1 cellular context compared by ENCODE assay signal in genomic region chr20:35771689-35772562, GRCh38.
TF ChIP-seq lines count a peak whose summit lies in the region.

TSS of gene PHF20 (plus strand) at chr20:35772015. CDS start at chr20:35801523, 29,508 bp downstream.

TF ChIP-seq in HepG2, 621 proteins besides CTCF, POLR2A, EP300 and RAD21 (continued from another document and continues in another):
- TF ChIP-seq ZNF318 (CRISPR knock-in tag; IDR thresholded peaks at IDR 0.05) (peak; percentile 92; the same call in 1 of the 2 replicates), ZNF33B (CRISPR knock-in tag; IDR thresholded peaks at IDR 0.05) (peak; percentile 99), CEBPG (CRISPR knock-in tag; IDR thresholded peaks at IDR 0.05) (peak; percentile 58), ZBTB21 (CRISPR knock-in tag; IDR thresholded peaks at IDR 0.05) (peak; percentile 90), KLF15 (CRISPR knock-in tag; IDR thresholded peaks at IDR 0.05; ENCODE audit: borderline replicate concordance) (no peak; the same call in 1 of the 2 replicates), ZNF512 (CRISPR knock-in tag; IDR thresholded peaks at IDR 0.05) (peak; percentile 89; the same call in 1 of the 2 replicates), ZNF124 (CRISPR knock-in tag; IDR thresholded peaks at IDR 0.05) (peak; percentile 93), ZNF44 (CRISPR knock-in tag; IDR thresholded peaks at IDR 0.05) (peak; percentile 88; the same call in 1 of the 2 replicates), ZNF781 (CRISPR knock-in tag; IDR thresholded peaks at IDR 0.05; ENCODE audit: borderline replicate concordance, not compliant biosample characterization) (peak; percentile 98), NR3C1 (CRISPR knock-in tag; IDR thresholded peaks at IDR 0.05) (no peak), ZNF383 (CRISPR knock-in tag; IDR thresholded peaks at IDR 0.05; ENCODE audit: borderline replicate concordance) (no peak), MAZ (IDR thresholded peaks at IDR 0.05; ENCODE audit: borderline replicate concordance, low read depth, low read length) (peak; percentile 44; the same call in 1 of the 2 replicates), MAZ (CRISPR knock-in tag; IDR thresholded peaks at IDR 0.05; ENCODE audit: low read depth) (peak; percentile 82), TRIM24 (CRISPR knock-in tag; IDR thresholded peaks at IDR 0.05) (no peak), ZBTB44 (CRISPR knock-in tag; IDR thresholded peaks at IDR 0.05) (peak; percentile 89), ZSCAN22 (CRISPR knock-in tag; IDR thresholded peaks at IDR 0.05) (no peak), JDP2 (CRISPR knock-in tag; IDR thresholded peaks at IDR 0.05; ENCODE audit: borderline replicate concordance) (peak; percentile 96), AHR (CRISPR knock-in tag; IDR thresholded peaks at IDR 0.05) (peak; percentile 97), PHF8 (CRISPR knock-in tag; IDR thresholded peaks at IDR 0.05) (peak; percentile 75), JUND (CRISPR knock-in tag; IDR thresholded peaks at IDR 0.05) (peak; percentile 81), NONO (IDR thresholded peaks at IDR 0.05) (no peak), NONO (CRISPR knock-in tag; conservative IDR thresholded peaks at IDR 0.05) (peak; percentile 96), CHCHD3 (CRISPR knock-in tag; IDR thresholded peaks at IDR 0.05) (peak; percentile 61; the same call in 1 of the 2 replicates), ZNF780A (CRISPR knock-in tag; IDR thresholded peaks at IDR 0.05) (peak; percentile 92; the same call in 1 of the 2 replicates), ZNF367 (CRISPR knock-in tag; IDR thresholded peaks at IDR 0.05; ENCODE audit: borderline replicate concordance) (peak; percentile 92; the same call in 1 of the 2 replicates), TAF1 (CRISPR knock-in tag; IDR thresholded peaks at IDR 0.05) (peak; percentile 48), ZNF18 (CRISPR knock-in tag; IDR thresholded peaks at IDR 0.05; ENCODE audit: insufficient replicate concordance) (peak; percentile 24), ZSCAN25 (CRISPR knock-in tag; IDR thresholded peaks at IDR 0.05) (peak; percentile 87), ATRX (CRISPR knock-in tag; IDR thresholded peaks at IDR 0.05; ENCODE audit: borderline replicate concordance) (0 out of 2 replicates have a peak, but pooled peaks have one; percentile 84), ZNF501 (CRISPR knock-in tag; IDR thresholded peaks at IDR 0.05) (no peak), ZNF562 (CRISPR knock-in tag; IDR thresholded peaks at IDR 0.05; ENCODE audit: borderline replicate concordance) (peak; percentile 91; the same call in 1 of the 2 replicates), KDM2A (CRISPR knock-in tag; IDR thresholded peaks at IDR 0.05; ENCODE audit: borderline replicate concordance, low read depth) (peak; percentile 78; the same call in 1 of the 2 replicates), ZNF615 (CRISPR knock-in tag; IDR thresholded peaks at IDR 0.05; ENCODE audit: borderline replicate concordance) (0 out of 2 replicates have a peak, but pooled peaks have one; percentile 59), SNRNP70 (IDR thresholded peaks at IDR 0.05; ENCODE audit: low read depth, low read length) (no peak), ASH2L (IDR thresholded peaks at IDR 0.05; ENCODE audit: insufficient read length, low read depth, low read length) (peak; percentile 79), POLR2AphosphoS2 (IDR thresholded peaks at IDR 0.05; ENCODE audit: low read depth, low read length) (no peak), CHD4 (IDR thresholded peaks at IDR 0.05; ENCODE audit: borderline replicate concordance, low read length) (peak; percentile 25; the same call in 1 of the 2 replicates), MIER3 (CRISPR knock-in tag; IDR thresholded peaks at IDR 0.05; ENCODE audit: borderline replicate concordance) (peak; percentile 35; the same call in 1 of the 2 replicates), CBX5 (CRISPR knock-in tag; IDR thresholded peaks at IDR 0.05; ENCODE audit: borderline replicate concordance) (peak; percentile 98), ZNF816 (CRISPR knock-in tag; IDR thresholded peaks at IDR 0.05; ENCODE audit: borderline replicate concordance) (peak; percentile 4; the same call in 1 of the 2 replicates), RNF219 (CRISPR knock-in tag; IDR thresholded peaks at IDR 0.05) (no peak), MTA1 (CRISPR knock-in tag; IDR thresholded peaks at IDR 0.05; ENCODE audit: borderline replicate concordance) (peak; percentile 93; the same call in 1 of the 2 replicates)
- TF ChIP-seq, protein P1, sequence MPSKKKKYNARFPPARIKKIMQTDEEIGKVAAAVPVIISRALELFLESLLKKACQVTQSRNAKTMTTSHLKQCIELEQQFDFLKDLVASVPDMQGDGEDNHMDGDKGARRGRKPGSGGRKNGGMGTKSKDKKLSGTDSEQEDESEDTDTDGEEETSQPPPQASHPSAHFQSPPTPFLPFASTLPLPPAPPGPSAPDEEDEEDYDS (CRISPR knock-in tag; IDR thresholded peaks at IDR 0.05), result peak; percentile 62; the same call in 1 of the 2 replicates
- TF ChIP-seq, protein P2, sequence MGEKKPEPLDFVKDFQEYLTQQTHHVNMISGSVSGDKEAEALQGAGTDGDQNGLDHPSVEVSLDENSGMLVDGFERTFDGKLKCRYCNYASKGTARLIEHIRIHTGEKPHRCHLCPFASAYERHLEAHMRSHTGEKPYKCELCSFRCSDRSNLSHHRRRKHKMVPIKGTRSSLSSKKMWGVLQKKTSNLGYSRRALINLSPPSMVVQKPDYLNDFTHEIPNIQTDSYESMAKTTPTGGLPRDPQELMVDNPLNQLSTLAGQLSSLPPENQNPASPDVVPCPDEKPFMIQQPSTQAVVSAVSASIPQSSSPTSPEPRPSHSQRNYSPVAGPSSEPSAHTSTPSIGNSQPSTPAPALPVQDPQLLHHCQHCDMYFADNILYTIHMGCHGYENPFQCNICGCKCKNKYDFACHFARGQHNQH (CRISPR knock-in tag; IDR thresholded peaks at IDR 0.05), result peak; percentile 89
- TF ChIP-seq, protein P3, sequence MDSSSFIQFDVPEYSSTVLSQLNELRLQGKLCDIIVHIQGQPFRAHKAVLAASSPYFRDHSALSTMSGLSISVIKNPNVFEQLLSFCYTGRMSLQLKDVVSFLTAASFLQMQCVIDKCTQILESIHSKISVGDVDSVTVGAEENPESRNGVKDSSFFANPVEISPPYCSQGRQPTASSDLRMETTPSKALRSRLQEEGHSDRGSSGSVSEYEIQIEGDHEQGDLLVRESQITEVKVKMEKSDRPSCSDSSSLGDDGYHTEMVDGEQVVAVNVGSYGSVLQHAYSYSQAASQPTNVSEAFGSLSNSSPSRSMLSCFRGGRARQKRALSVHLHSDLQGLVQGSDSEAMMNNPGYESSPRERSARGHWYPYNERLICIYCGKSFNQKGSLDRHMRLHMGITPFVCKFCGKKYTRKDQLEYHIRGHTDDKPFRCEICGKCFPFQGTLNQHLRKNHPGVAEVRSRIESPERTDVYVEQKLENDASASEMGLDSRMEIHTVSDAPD (CRISPR knock-in tag; IDR thresholded peaks at IDR 0.05), result 0 out of 2 replicates have a peak, but pooled peaks have one; percentile 43
